In the genomic region with DNA sequence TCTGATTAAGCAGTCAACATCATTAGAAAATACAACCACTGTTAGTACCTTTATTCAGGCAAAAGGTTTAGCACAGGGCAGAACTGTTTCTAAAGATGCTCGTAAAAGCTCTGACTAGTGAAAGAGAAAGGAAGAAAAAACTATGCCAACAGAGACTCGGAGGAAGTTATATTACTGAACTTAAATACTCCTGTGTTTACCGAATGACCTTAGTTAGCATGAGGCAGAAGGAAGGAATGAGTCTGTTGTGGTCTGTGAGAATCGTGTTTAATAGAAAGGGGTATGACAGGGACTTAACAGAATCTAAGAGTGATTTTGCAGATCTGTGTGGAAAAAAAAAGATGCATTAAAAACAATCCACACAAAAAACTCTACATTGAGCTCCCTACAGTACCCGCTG, we compare ENCODE assay signal across 1 cellular context.
TF ChIP-seq lines count a peak whose summit lies in the region.

No MANE protein-coding gene starts in this region.

TF ChIP-seq in HepG2, 621 proteins besides CTCF, POLR2A, EP300 and RAD21:
- no peak for TF ChIP-seq ZNF576 (CRISPR knock-in tag; IDR thresholded peaks at IDR 0.05)
- TF ChIP-seq PBX3 (CRISPR knock-in tag; IDR thresholded peaks at IDR 0.05; ENCODE audit: borderline replicate concordance), result no peak
- no peak for TF ChIP-seq GZF1 (CRISPR knock-in tag; IDR thresholded peaks at IDR 0.05)
- TF ChIP-seq GTF3A (CRISPR knock-in tag; conservative IDR thresholded peaks at IDR 0.05), result no peak
- no peak for TF ChIP-seq ZNF256 (CRISPR knock-in tag; conservative IDR thresholded peaks at IDR 0.05)
- no peak for TF ChIP-seq SUZ12 (IDR thresholded peaks at IDR 0.05; ENCODE audit: low read depth, low read length)
- TF ChIP-seq, protein P1, sequence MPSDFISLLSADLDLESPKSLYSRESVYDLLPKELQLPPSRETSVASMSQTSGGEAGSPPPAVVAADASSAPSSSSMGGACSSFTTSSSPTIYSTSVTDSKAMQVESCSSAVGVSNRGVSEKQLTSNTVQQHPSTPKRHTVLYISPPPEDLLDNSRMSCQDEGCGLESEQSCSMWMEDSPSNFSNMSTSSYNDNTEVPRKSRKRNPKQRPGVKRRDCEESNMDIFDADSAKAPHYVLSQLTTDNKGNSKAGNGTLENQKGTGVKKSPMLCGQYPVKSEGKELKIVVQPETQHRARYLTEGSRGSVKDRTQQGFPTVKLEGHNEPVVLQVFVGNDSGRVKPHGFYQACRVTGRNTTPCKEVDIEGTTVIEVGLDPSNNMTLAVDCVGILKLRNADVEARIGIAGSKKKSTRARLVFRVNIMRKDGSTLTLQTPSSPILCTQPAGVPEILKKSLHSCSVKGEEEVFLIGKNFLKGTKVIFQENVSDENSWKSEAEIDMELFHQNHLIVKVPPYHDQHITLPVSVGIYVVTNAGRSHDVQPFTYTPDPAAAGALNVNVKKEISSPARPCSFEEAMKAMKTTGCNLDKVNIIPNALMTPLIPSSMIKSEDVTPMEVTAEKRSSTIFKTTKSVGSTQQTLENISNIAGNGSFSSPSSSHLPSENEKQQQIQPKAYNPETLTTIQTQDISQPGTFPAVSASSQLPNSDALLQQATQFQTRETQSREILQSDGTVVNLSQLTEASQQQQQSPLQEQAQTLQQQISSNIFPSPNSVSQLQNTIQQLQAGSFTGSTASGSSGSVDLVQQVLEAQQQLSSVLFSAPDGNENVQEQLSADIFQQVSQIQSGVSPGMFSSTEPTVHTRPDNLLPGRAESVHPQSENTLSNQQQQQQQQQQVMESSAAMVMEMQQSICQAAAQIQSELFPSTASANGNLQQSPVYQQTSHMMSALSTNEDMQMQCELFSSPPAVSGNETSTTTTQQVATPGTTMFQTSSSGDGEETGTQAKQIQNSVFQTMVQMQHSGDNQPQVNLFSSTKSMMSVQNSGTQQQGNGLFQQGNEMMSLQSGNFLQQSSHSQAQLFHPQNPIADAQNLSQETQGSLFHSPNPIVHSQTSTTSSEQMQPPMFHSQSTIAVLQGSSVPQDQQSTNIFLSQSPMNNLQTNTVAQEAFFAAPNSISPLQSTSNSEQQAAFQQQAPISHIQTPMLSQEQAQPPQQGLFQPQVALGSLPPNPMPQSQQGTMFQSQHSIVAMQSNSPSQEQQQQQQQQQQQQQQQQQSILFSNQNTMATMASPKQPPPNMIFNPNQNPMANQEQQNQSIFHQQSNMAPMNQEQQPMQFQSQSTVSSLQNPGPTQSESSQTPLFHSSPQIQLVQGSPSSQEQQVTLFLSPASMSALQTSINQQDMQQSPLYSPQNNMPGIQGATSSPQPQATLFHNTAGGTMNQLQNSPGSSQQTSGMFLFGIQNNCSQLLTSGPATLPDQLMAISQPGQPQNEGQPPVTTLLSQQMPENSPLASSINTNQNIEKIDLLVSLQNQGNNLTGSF (CRISPR knock-in tag; IDR thresholded peaks at IDR 0.05), result no peak
- TF ChIP-seq KDM6A (CRISPR knock-in tag; IDR thresholded peaks at IDR 0.05; ENCODE audit: low read depth), result no peak
- no peak for TF ChIP-seq NCOA1 (CRISPR knock-in tag; IDR thresholded peaks at IDR 0.05)
- no peak for TF ChIP-seq ZNF772 (CRISPR knock-in tag; IDR thresholded peaks at IDR 0.05)
- TF ChIP-seq ZNF101 (CRISPR knock-in tag; IDR thresholded peaks at IDR 0.05; ENCODE audit: borderline replicate concordance, low read depth), result no peak
- no peak for TF ChIP-seq XBP1 (CRISPR knock-in tag; IDR thresholded peaks at IDR 0.05)
- TF ChIP-seq ZNF337 (CRISPR knock-in tag; IDR thresholded peaks at IDR 0.05; ENCODE audit: borderline replicate concordance, low read depth), result no peak
- TF ChIP-seq HMGA1 (CRISPR knock-in tag; conservative IDR thresholded peaks at IDR 0.05), result no peak
- TF ChIP-seq ZNF629 (CRISPR knock-in tag; conservative IDR thresholded peaks at IDR 0.05), result no peak
- TF ChIP-seq ZNF382 (CRISPR knock-in tag; IDR thresholded peaks at IDR 0.05; ENCODE audit: borderline replicate concordance), result no peak
- TF ChIP-seq, protein P2, sequence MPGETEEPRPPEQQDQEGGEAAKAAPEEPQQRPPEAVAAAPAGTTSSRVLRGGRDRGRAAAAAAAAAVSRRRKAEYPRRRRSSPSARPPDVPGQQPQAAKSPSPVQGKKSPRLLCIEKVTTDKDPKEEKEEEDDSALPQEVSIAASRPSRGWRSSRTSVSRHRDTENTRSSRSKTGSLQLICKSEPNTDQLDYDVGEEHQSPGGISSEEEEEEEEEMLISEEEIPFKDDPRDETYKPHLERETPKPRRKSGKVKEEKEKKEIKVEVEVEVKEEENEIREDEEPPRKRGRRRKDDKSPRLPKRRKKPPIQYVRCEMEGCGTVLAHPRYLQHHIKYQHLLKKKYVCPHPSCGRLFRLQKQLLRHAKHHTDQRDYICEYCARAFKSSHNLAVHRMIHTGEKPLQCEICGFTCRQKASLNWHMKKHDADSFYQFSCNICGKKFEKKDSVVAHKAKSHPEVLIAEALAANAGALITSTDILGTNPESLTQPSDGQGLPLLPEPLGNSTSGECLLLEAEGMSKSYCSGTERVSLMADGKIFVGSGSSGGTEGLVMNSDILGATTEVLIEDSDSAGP (CRISPR knock-in tag; IDR thresholded peaks at IDR 0.05; ENCODE audit: borderline replicate concordance), result no peak
- no peak for TF ChIP-seq NPAS2 (CRISPR knock-in tag; IDR thresholded peaks at IDR 0.05; ENCODE audit: borderline replicate concordance)
- TF ChIP-seq ZNF550 (CRISPR knock-in tag; IDR thresholded peaks at IDR 0.05; ENCODE audit: borderline replicate concordance), result no peak
- no peak for TF ChIP-seq SIN3A (IDR thresholded peaks at IDR 0.05; ENCODE audit: borderline replicate concordance, low read depth, low read length)
